ENCODE assay signal across 19 cellular contexts in genomic region chr6:169787797-169788196, GRCh38.
"Had no signal": no experiment of that assay in that cellular context is flagged by ENCODE, and none has a peak within 500 bp of the region (broad histone marks: within the 10 kb centered on the region; RNA-seq: fewer than 3 reads in every experiment).

No MANE protein-coding gene starts in this region.

- H2AFZ ChIP-seq: neural progenitor cell, parathyroid adenoma had no signal

- H3K4me3 ChIP-seq: colonic mucosa, heart left ventricle, neural progenitor cell, prostate gland, right lobe of liver, thoracic aorta, transverse colon had no signal

- H3K36me3 Mint-ChIP-seq: natural killer cell treated with Interleukin-12 subunit alpha and Interleukin-12 subunit beta and Interleukin-15 and Interleukin-18, amount 100 ng/mL, for 72 hours had no signal

- H3K4me3 Mint-ChIP-seq: natural killer cell treated with Interleukin-12 subunit alpha and Interleukin-12 subunit beta and Interleukin-15 and Interleukin-18, amount 100 ng/mL, for 72 hours; neural progenitor cell; stimulated activated naive B cell treated with anti-CD40 and anti-IgM and Interleukin-4, amounts not matched to agents 10 μg/mL and 1 μg/mL and 100 μg/mL, for 72 hours; stimulated activated naive CD8-positive, alpha-beta T cell treated with anti-CD3 and anti-CD28 coated beads, Interleukin-15, amount 100 ng/mL, for 72 hours had no signal

- H3K27me3 ChIP-seq: colonic mucosa, heart left ventricle, right lobe of liver, transverse colon had no signal

- ATAC-seq: heart left ventricle; natural killer cell treated with Interleukin-12 subunit alpha and Interleukin-12 subunit beta and Interleukin-15 and Interleukin-18, amount 100 ng/mL, for 72 hours; right lobe of liver; stimulated activated naive B cell treated with anti-CD40 and anti-IgM and Interleukin-4, amounts not matched to agents 10 μg/mL and 1 μg/mL and 100 μg/mL, for 72 hours; stimulated activated naive CD8-positive, alpha-beta T cell treated with anti-CD3 and anti-CD28 coated beads, Interleukin-15, amount 100 ng/mL, for 72 hours had no signal

- H3K27ac ChIP-seq: colonic mucosa, heart left ventricle, neural progenitor cell, parathyroid adenoma, prostate gland, right lobe of liver, thoracic aorta, transverse colon had no signal

- H3K9me3 Mint-ChIP-seq: natural killer cell treated with Interleukin-12 subunit alpha and Interleukin-12 subunit beta and Interleukin-15 and Interleukin-18, amount 100 ng/mL, for 72 hours; neural progenitor cell; stimulated activated naive B cell treated with anti-CD40 and anti-IgM and Interleukin-4, amounts not matched to agents 10 μg/mL and 1 μg/mL and 100 μg/mL, for 72 hours had no signal

- H3K27ac Mint-ChIP-seq: natural killer cell treated with Interleukin-12 subunit alpha and Interleukin-12 subunit beta and Interleukin-15 and Interleukin-18, amount 100 ng/mL, for 72 hours; neural progenitor cell; stimulated activated naive CD8-positive, alpha-beta T cell treated with anti-CD3 and anti-CD28 coated beads, Interleukin-15, amount 100 ng/mL, for 72 hours had no signal

- DNase-seq: caudate nucleus; colonic mucosa; effector CD4-positive, alpha-beta T cell; foreskin melanocyte; heart left ventricle; hippocampal formation; kidney glomerular epithelial cell; mammary epithelial cell; occipital lobe; stimulated activated CD4-positive, alpha-beta T cell treated with anti-CD3 and anti-CD28 coated beads, Interleukin-4, amount 100 ng/mL, for 1 hour; stimulated activated naive B cell treated with anti-CD40 and anti-IgM and Interleukin-4, amounts not matched to agents 10 μg/mL and 1 μg/mL and 100 μg/mL, for 72 hours; stimulated activated naive CD8-positive, alpha-beta T cell treated with anti-CD3 and anti-CD28 coated beads, Interleukin-15, amount 100 ng/mL, for 72 hours; transverse colon had no signal

- H3K4me2 ChIP-seq: neural progenitor cell had no signal

- H3K9ac ChIP-seq: neural progenitor cell, parathyroid adenoma had no signal

- H3K36me3 ChIP-seq: colonic mucosa, neural progenitor cell, prostate gland, right lobe of liver, thoracic aorta, transverse colon had no signal

- H3K9me3 ChIP-seq: colonic mucosa, heart left ventricle, prostate gland, right lobe of liver, thoracic aorta, transverse colon had no signal

- H3K79me2 ChIP-seq: parathyroid adenoma had no signal
